ENCODE assay signal across 16 cellular contexts in genomic region chr2:133837441-133838090, GRCh38.
DNase-seq lines count a peak whose midpoint lies in the region; ATAC-seq and TF ChIP-seq lines count a peak whose summit lies in the region.
"Had no signal": no experiment of that assay in that cellular context is flagged by ENCODE, and none has a peak within 500 bp of the region (broad histone marks: within the 10 kb centered on the region; RNA-seq: fewer than 3 reads in every experiment).

No MANE protein-coding gene starts in this region.

- H2AFZ ChIP-seq in mesenchymal stem cell (ENCODE audit: low read depth, low read length): no peak overlapping the region

- H3K27me3 ChIP-seq in A673 (replicated peaks; ENCODE audit: insufficient read depth, low read depth, low read length, poor library complexity) (no peaks in the 10 kb centered on the region), H7 (ENCODE audit: control insufficient read depth, insufficient read depth, low read length) (no peaks in the 10 kb centered on the region), SJCRH30 (no peaks in the 10 kb centered on the region), mesenchymal stem cell (ENCODE audit: control insufficient read depth in 1 of 2, insufficient read depth in 1 of 2, low read length in 2 of 2) (no peaks in the 10 kb centered on the region)
- H3K27me3 ChIP-seq in CD4-positive, alpha-beta T cell (ENCODE audit: control insufficient read depth, insufficient read depth, low read length): no peaks in the 10 kb centered on the region
- H3K27me3 ChIP-seq: thyroid gland had no signal

- no peak overlapping the region for H3K4me3 Mint-ChIP-seq in CD4-positive, alpha-beta T cell
- H3K4me3 Mint-ChIP-seq: activated naive CD4-positive, alpha-beta T cell treated with anti-CD3 and anti-CD28 coated beads, Interleukin-2, amount 50 U/mL, for 24 hours had no signal

- H2BK12ac ChIP-seq in mesenchymal stem cell (ENCODE audit: low read length in 2 of 2): peak overlapping the region in 1 of 2 experiments; percentile 67

- no peak overlapping the region for H2BK5ac ChIP-seq in mesenchymal stem cell (ENCODE audit: low read depth, low read length, poor library complexity, severe bottlenecking)

- H2BK120ac ChIP-seq in mesenchymal stem cell (ENCODE audit: low read depth, low read length): no peak overlapping the region

- H2BK15ac ChIP-seq in mesenchymal stem cell (ENCODE audit: low read depth, poor library complexity, severe bottlenecking): no peak overlapping the region

- 93% methylated on average over 6 of the region's 6 CpGs for WGBS in mesenchymal stem cell

- TF ChIP-seq CTCF in A673 (conservative IDR thresholded peaks at IDR 0.05; ENCODE audit: low read depth, low read length): no peak
- TF ChIP-seq CTCF in CD4-positive, alpha-beta T cell (IDR thresholded peaks at IDR 0.05): no peak

- no peak overlapping the region for H4K91ac ChIP-seq in mesenchymal stem cell (ENCODE audit: low read length)

- no TSS peak for BruUV-seq in A673 (replicated peaks; lab: Mats Ljungman, UMichigan)

- no peak overlapping the region for H3K4me2 ChIP-seq in mesenchymal stem cell (ENCODE audit: low read length, poor library complexity, severe bottlenecking)

- H3K4me3 ChIP-seq in A673 (ENCODE audit: low read depth, low read length, poor library complexity, severe bottlenecking): no peak overlapping the region
- no peak overlapping the region for H3K4me3 ChIP-seq in H7 (ENCODE audit: insufficient read depth, low read depth, low read length)
- H3K4me3 ChIP-seq in SJCRH30: no peak overlapping the region
- no peak overlapping the region for H3K4me3 ChIP-seq in mesenchymal stem cell (ENCODE audit: insufficient read depth in 1 of 2, low read depth in 1 of 2, low read length in 2 of 2)
- H3K4me3 ChIP-seq: GM12878, thyroid gland had no signal

- H3K9me3 ChIP-seq in A673 (ENCODE audit: low read depth, low read length, poor library complexity, severe bottlenecking) (no peaks in the 10 kb centered on the region), SJCRH30 (replicated peaks) (no peaks in the 10 kb centered on the region), mesenchymal stem cell (ENCODE audit: control insufficient read depth, low read length) (peaks cover 4% of the 10 kb centered on the region)
- no peaks in the 10 kb centered on the region for H3K9me3 ChIP-seq in CD4-positive, alpha-beta T cell (ENCODE audit: control insufficient read depth, low read length)
- H3K9me3 ChIP-seq: thyroid gland had no signal

- peak overlapping the region in 1 of 2 experiments; percentile 19 for H3K4ac ChIP-seq in mesenchymal stem cell (ENCODE audit: low read depth in 1 of 2, low read length in 2 of 2)

- no peaks in the 10 kb centered on the region for H3K36me3 Mint-ChIP-seq in CD4-positive, alpha-beta T cell (ENCODE audit: low read depth)
- H3K36me3 Mint-ChIP-seq: activated naive CD4-positive, alpha-beta T cell treated with anti-CD3 and anti-CD28 coated beads, Interleukin-2, amount 50 U/mL, for 24 hours had no signal

- no peak overlapping the region for H3K23ac ChIP-seq in mesenchymal stem cell (ENCODE audit: low read length in 2 of 2)

- peak overlapping the region in 1 of 2 experiments; percentile 74 for H3K14ac ChIP-seq in mesenchymal stem cell (ENCODE audit: low read length in 2 of 2)

- H3K27ac Mint-ChIP-seq in CD4-positive, alpha-beta T cell: no peak overlapping the region
- H3K27ac Mint-ChIP-seq: activated naive CD4-positive, alpha-beta T cell treated with anti-CD3 and anti-CD28 coated beads, Interleukin-2, amount 50 U/mL, for 24 hours had no signal

- intact Hi-C loops in A673 (cut with micrococcal nuclease; ENCODE audit: unreplicated experiment): no loop called here
- intact Hi-C loops in CD4-positive, alpha-beta T cell (cut with DNase I, micrococcal nuclease): no loop called here

- H3K9ac ChIP-seq in mesenchymal stem cell (ENCODE audit: low read length): no peak overlapping the region

- CTCF ChIA-PET in A673 (lab: Charles Lee): no interaction called here
- CTCF ChIA-PET in CD4-positive, alpha-beta T cell (lab: Charles Lee): no interaction called here

- H3K9me3 Mint-ChIP-seq in CD4-positive, alpha-beta T cell: no peaks in the 10 kb centered on the region
- H3K9me3 Mint-ChIP-seq: activated naive CD4-positive, alpha-beta T cell treated with anti-CD3 and anti-CD28 coated beads, Interleukin-2, amount 50 U/mL, for 24 hours had no signal

- peak; percentile 61 for DNase-seq in A673 (ENCODE audit: low spot score)
- DNase-seq in H7: peak; percentile 20
- DNase-seq in SJCRH30: peak; percentile 28 to 72
- no peak for DNase-seq in mesenchymal stem cell
- DNase-seq in CD4-positive, alpha-beta T cell: no peak
- DNase-seq in activated naive CD4-positive, alpha-beta T cell treated with Interleukin-2 at 50 U/mL for 16 hours: no peak
- DNase-seq in NCI-H2107 (lab: John Stamatoyannopoulos, UW): no peak
- DNase-seq: DMS79, mesendoderm, NCI-H1417 treated with DMSO at 0.1 percent for 48 hours, NCI-H748 treated with DMSO at 0.1 percent for 48 hours, thyroid gland had no signal

- H3K27me3 Mint-ChIP-seq in CD4-positive, alpha-beta T cell: no peaks in the 10 kb centered on the region
- H3K27me3 Mint-ChIP-seq: activated naive CD4-positive, alpha-beta T cell treated with anti-CD3 and anti-CD28 coated beads, Interleukin-2, amount 50 U/mL, for 24 hours had no signal

- no peaks in the 10 kb centered on the region for H3K36me3 ChIP-seq in A673 (ENCODE audit: insufficient read depth, low read length, poor library complexity, severe bottlenecking)
- H3K36me3 ChIP-seq in H7 (replicated peaks; ENCODE audit: control insufficient read depth, insufficient read depth, low read length): no peaks in the 10 kb centered on the region
- no peaks in the 10 kb centered on the region for H3K36me3 ChIP-seq in SJCRH30
- no peaks in the 10 kb centered on the region for H3K36me3 ChIP-seq in mesenchymal stem cell (ENCODE audit: control insufficient read depth in 1 of 2, insufficient read depth in 2 of 2, low read depth in 1 of 2, low read length in 2 of 2)
- H3K36me3 ChIP-seq: thyroid gland had no signal

- H3K4me1 ChIP-seq in A673 (ENCODE audit: insufficient read depth, low read length, poor library complexity, severe bottlenecking) (peaks cover 48% of the 10 kb centered on the region), SJCRH30 (peaks cover 5% of the 10 kb centered on the region), mesenchymal stem cell (ENCODE audit: control insufficient read depth, insufficient read depth, low read depth, low read length) (peaks cover 20% of the 10 kb centered on the region)
- H3K4me1 ChIP-seq: thyroid gland had no signal

- H3K79me1 ChIP-seq in mesenchymal stem cell (replicated peaks; ENCODE audit: low read length, poor library complexity, severe bottlenecking): no peaks in the 10 kb centered on the region

- POLR2A ChIA-PET in A673 (lab: Charles Lee; ENCODE audit: low non-redundant PET): no interaction called here
- POLR2A ChIA-PET in CD4-positive, alpha-beta T cell (lab: Charles Lee): no interaction called here

- peak overlapping the region; percentile 0 for H2AK5ac ChIP-seq in mesenchymal stem cell (ENCODE audit: low read length, severe bottlenecking)

- H3K27ac ChIP-seq in A673 (ENCODE audit: low read depth, low read length, poor library complexity, severe bottlenecking) (no peak overlapping the region), SJCRH30 (no peak overlapping the region), mesenchymal stem cell (ENCODE audit: low read length, poor library complexity, severe bottlenecking) (no peak overlapping the region)
- H3K27ac ChIP-seq in CD4-positive, alpha-beta T cell (ENCODE audit: low read depth, low read length): no peak overlapping the region
- H3K27ac ChIP-seq: thyroid gland had no signal

- peak overlapping the region; percentile 3 to 54 for H3K18ac ChIP-seq in mesenchymal stem cell (ENCODE audit: low read depth in 1 of 2, low read length in 2 of 2)

- ATAC-seq in CD4-positive, alpha-beta T cell (ENCODE audit: poor library complexity): no peak
- no peak for ATAC-seq in GM19467 (IDR thresholded peaks at IDR 0.05; ENCODE audit: unreplicated experiment)
- ATAC-seq: GM12878, Right ventricle myocardium inferior had no signal

- H4K8ac ChIP-seq in mesenchymal stem cell (ENCODE audit: low read length): no peak overlapping the region

- H3K4me1 Mint-ChIP-seq in CD4-positive, alpha-beta T cell (ENCODE audit: low read depth): no peaks in the 10 kb centered on the region
- H3K4me1 Mint-ChIP-seq: activated naive CD4-positive, alpha-beta T cell treated with anti-CD3 and anti-CD28 coated beads, Interleukin-2, amount 50 U/mL, for 24 hours had no signal

Comparison
In these comparisons a context has a peak if more than half of its experiments do, and no peak if none do; other contexts are left out.
1. DNase-seq: peak in A673 (single experiment), H7 (single experiment) and SJCRH30 (2 of 2); none in mesenchymal stem cell (single experiment), CD4-positive, alpha-beta T cell (0 of 10), activated naive CD4-positive, alpha-beta T cell treated with Interleukin-2 at 50 U/mL for 16 hours (single experiment) and NCI-H2107 (single experiment).